ENCODE assay signal across 13 cellular contexts in the genomic region with DNA sequence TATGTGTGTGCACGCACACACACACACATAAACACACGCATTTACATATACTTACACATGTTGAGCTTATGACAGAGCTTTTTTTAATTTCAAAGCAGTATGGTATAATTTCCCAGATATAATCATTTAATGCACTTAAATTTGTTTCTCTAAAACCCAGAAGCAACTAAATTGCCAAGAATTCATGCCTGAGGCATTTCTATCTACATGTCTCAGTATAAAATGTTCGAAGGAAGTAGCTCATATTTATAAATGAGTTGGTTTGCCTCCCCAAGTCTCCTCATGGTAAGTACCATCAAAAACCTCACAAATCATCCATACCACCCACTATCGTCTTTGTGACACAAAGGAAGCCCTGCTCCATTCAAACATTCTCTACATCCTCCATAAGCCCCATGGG.
"Had no signal": no experiment of that assay in that cellular context is flagged by ENCODE, and none has a peak within 500 bp of the region (broad histone marks: within the 10 kb centered on the region; RNA-seq: fewer than 3 reads in every experiment).

No MANE protein-coding gene starts in this region.

- ATAC-seq: activated CD4-positive, CD25-positive, alpha-beta regulatory T cell treated with anti-CD3 and anti-CD28 coated beads, Interleukin-2, amount 50 U/mL, for 24 hours; psoas muscle; sciatic nerve; stimulated activated naive CD8-positive, alpha-beta T cell treated with anti-CD3 and anti-CD28 coated beads, Interleukin-15, amount 100 ng/mL, for 72 hours had no signal

- H3K4me1 Mint-ChIP-seq: activated naive CD8-positive, alpha-beta T cell treated with anti-CD3 and anti-CD28 coated beads, Interleukin-2, amount 10 ng/mL, durations not matched to agents 7 days and 5 days; stimulated activated naive CD8-positive, alpha-beta T cell treated with anti-CD3 and anti-CD28 coated beads, Interleukin-15, amount 100 ng/mL, for 72 hours had no signal

- H3K27me3 ChIP-seq: thyroid gland had no signal

- H3K4me3 Mint-ChIP-seq: activated naive CD8-positive, alpha-beta T cell treated with anti-CD3 and anti-CD28 coated beads, Interleukin-2, amount 10 ng/mL, durations not matched to agents 7 days and 5 days; nephron; stimulated activated naive CD8-positive, alpha-beta T cell treated with anti-CD3 and anti-CD28 coated beads, Interleukin-15, amount 100 ng/mL, for 72 hours had no signal

- H3K27ac ChIP-seq: psoas muscle, spleen, thyroid gland had no signal

- H3K4me3 ChIP-seq: psoas muscle, spleen, thyroid gland had no signal

- H3K27ac Mint-ChIP-seq: activated naive CD8-positive, alpha-beta T cell treated with anti-CD3 and anti-CD28 coated beads, Interleukin-2, amount 10 ng/mL, durations not matched to agents 7 days and 5 days; nephron; stimulated activated naive CD8-positive, alpha-beta T cell treated with anti-CD3 and anti-CD28 coated beads, Interleukin-15, amount 100 ng/mL, for 72 hours had no signal

- H3K4me1 ChIP-seq: psoas muscle, spleen had no signal

- H3K36me3 Mint-ChIP-seq: activated naive CD8-positive, alpha-beta T cell treated with anti-CD3 and anti-CD28 coated beads, Interleukin-2, amount 10 ng/mL, durations not matched to agents 7 days and 5 days had no signal

- H3K9me3 ChIP-seq: psoas muscle, spleen, thyroid gland had no signal

- H3K9me3 Mint-ChIP-seq: activated naive CD8-positive, alpha-beta T cell treated with anti-CD3 and anti-CD28 coated beads, Interleukin-2, amount 10 ng/mL, durations not matched to agents 7 days and 5 days; nephron; stimulated activated naive CD8-positive, alpha-beta T cell treated with anti-CD3 and anti-CD28 coated beads, Interleukin-15, amount 100 ng/mL, for 72 hours had no signal

- DNase-seq: activated naive CD4-positive, alpha-beta T cell; activated naive CD8-positive, alpha-beta T cell treated with anti-CD3 and anti-CD28 coated beads, Interleukin-2, amount 10 ng/mL, durations not matched to agents 7 days and 5 days; anterior cingulate cortex; erythroblast; psoas muscle; spleen; stimulated activated naive CD8-positive, alpha-beta T cell treated with anti-CD3 and anti-CD28 coated beads, Interleukin-15, amount 100 ng/mL, for 72 hours; T-helper 1 cell; T1000; thyroid gland had no signal

- H3K36me3 ChIP-seq: spleen, thyroid gland had no signal
